ENCODE assay signal across 20 cellular contexts in the genomic region with DNA sequence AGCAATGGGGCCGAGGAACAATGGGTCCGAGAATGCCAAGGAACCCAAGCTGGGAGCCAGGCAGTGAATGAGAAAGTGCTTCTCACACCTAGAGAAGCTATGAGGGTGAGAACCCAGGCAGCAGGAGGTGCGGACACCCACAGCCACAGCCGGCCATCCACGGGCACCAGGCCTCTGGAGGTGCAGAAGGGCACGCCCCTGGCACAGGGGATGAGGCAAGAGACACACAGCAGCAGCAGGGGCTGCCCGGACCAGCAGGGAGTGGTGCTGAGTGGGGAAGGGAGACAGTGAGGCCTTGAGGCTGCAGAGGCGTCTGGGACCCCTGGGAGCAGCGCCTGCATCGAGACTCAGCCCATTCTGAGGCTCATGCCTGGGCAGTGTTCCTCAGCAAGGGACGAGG.
A peak's percentile ranks its signal among the peaks of the same experiment; 100 is the strongest.
DNase-seq lines count a peak whose midpoint lies in the region; ATAC-seq, FAIRE-seq and TF ChIP-seq lines count a peak whose summit lies in the region.
"Had no signal": no experiment of that assay in that cellular context is flagged by ENCODE, and none has a peak within 500 bp of the region (broad histone marks: within the 10 kb centered on the region; RNA-seq: fewer than 3 reads in every experiment).

No MANE protein-coding gene starts in this region.

- no peaks in the 10 kb centered on the region for H3K36me3 ChIP-seq in CD4-positive, CD25-positive, alpha-beta regulatory T cell (ENCODE audit: control insufficient read depth, insufficient read depth, low read length)
- no peaks in the 10 kb centered on the region; a peak in 1 of 3 replicates for H3K36me3 ChIP-seq in HEK293 (ENCODE audit: control insufficient read depth in 2 of 2, insufficient read depth in 1 of 2, low read length in 2 of 2)
- H3K36me3 ChIP-seq in endodermal cell (ENCODE audit: control insufficient read depth, insufficient read depth, low read length): peaks cover 6% of the 10 kb centered on the region
- no peaks in the 10 kb centered on the region for H3K36me3 ChIP-seq in testis (ENCODE audit: low read depth, missing control alignments)
- H3K36me3 ChIP-seq: MG63, SJSA1 had no signal

- 88 to 92% methylated on average over 9 to 11 of the region's 11 CpGs for WGBS in endodermal cell (ENCODE audit: insufficient coverage in 1 of 2, insufficient read length in 1 of 2), 2 experiments
- WGBS in testis, 2 donors: 90 to 100% methylated on average over 11 of the region's 11 CpGs

- DNase-seq in CD4-positive, CD25-positive, alpha-beta regulatory T cell: no peak
- DNase-seq in endodermal cell (no peak), nephron progenitor cell (no peak), testis (no peak), GM12891 (ENCODE audit: insufficient read length, low spot score) (no peak), SHP77 treated with DMSO at 0.1 percent for 48 hours (lab: John Stamatoyannopoulos, UW) (no peak), Right ventricle myocardium inferior (ENCODE audit: missing footprints) (no peak)
- DNase-seq: Calu3, GF-D8, Kasumi-1, MG63, NCI-H1048, NCI-H1436, NCI-H2029, NCI-H526 had no signal

- CTCF ChIA-PET in HEK293 (lab: Yijun Ruan, JAX): no interaction called here

- H3K4me3 Mint-ChIP-seq in CD4-positive, CD25-positive, alpha-beta regulatory T cell: no peak overlapping the region
- H3K4me3 Mint-ChIP-seq in endodermal cell (no peak overlapping the region), nephron progenitor cell (no peak overlapping the region)

- intact Hi-C loops in testis (cut with DNase I; ENCODE audit: low total_unique reads): no loop called here
- intact Hi-C loops in Right ventricle myocardium inferior (cut with DNase I): no loop called here

- H3K27ac Mint-ChIP-seq in CD4-positive, CD25-positive, alpha-beta regulatory T cell: peak overlapping the region; percentile 67 to 87 (median 84)
- peak overlapping the region; percentile 52 for H3K27ac Mint-ChIP-seq in endodermal cell
- peak overlapping the region; percentile 66 for H3K27ac Mint-ChIP-seq in nephron progenitor cell

- peaks cover 18% of the 10 kb centered on the region for H3K36me3 Mint-ChIP-seq in CD4-positive, CD25-positive, alpha-beta regulatory T cell
- H3K36me3 Mint-ChIP-seq in endodermal cell (ENCODE audit: low read depth): peaks cover 20% of the 10 kb centered on the region
- peaks cover 18% of the 10 kb centered on the region for H3K36me3 Mint-ChIP-seq in nephron progenitor cell (ENCODE audit: low read depth)

- no peaks in the 10 kb centered on the region for H3K9me3 ChIP-seq in CD4-positive, CD25-positive, alpha-beta regulatory T cell (ENCODE audit: control insufficient read depth in 2 of 2, low read length in 2 of 2)
- H3K9me3 ChIP-seq in HEK293 (ENCODE audit: control insufficient read depth, insufficient read depth, low read depth, low read length) (no peaks in the 10 kb centered on the region), endodermal cell (ENCODE audit: control insufficient read depth, low read length) (no peaks in the 10 kb centered on the region), testis (no peaks in the 10 kb centered on the region)
- H3K9me3 ChIP-seq: MG63, SJSA1 had no signal

- no peaks in the 10 kb centered on the region for H3K27me3 ChIP-seq in CD4-positive, CD25-positive, alpha-beta regulatory T cell (ENCODE audit: control insufficient read depth, insufficient read depth, low read length)
- no peaks in the 10 kb centered on the region for H3K27me3 ChIP-seq in endodermal cell (ENCODE audit: control insufficient read depth, insufficient read depth, low read length, poor library complexity, severe bottlenecking)
- H3K27me3 ChIP-seq in testis: no peaks in the 10 kb centered on the region
- H3K27me3 ChIP-seq: MG63, SJSA1 had no signal

- no peak overlapping the region for H3K27ac ChIP-seq in CD4-positive, CD25-positive, alpha-beta regulatory T cell (ENCODE audit: insufficient read depth, low read length, poor library complexity, severe bottlenecking)
- H3K27ac ChIP-seq in HEK293 (ENCODE audit: extremely low read depth, low read depth, low read length) (no peak overlapping the region), endodermal cell (ENCODE audit: low read depth, low read length) (no peak overlapping the region), testis (no peak overlapping the region)
- H3K27ac ChIP-seq: HL-60, SJSA1 had no signal

- no peak for ATAC-seq in CD4-positive, CD25-positive, alpha-beta regulatory T cell (ENCODE audit: low read depth in 2 of 2)
- no peak for ATAC-seq in Right ventricle myocardium inferior

- no peak for FAIRE-seq in GM12891 (lab: Jason Lieb, UNC)
- FAIRE-seq: H54 had no signal

- peaks cover 10 to 54% (median 20%) of the 10 kb centered on the region in 4 donors for H3K4me1 Mint-ChIP-seq in CD4-positive, CD25-positive, alpha-beta regulatory T cell
- H3K4me1 Mint-ChIP-seq in endodermal cell: peaks cover 3% of the 10 kb centered on the region
- peaks cover 71% of the 10 kb centered on the region for H3K4me1 Mint-ChIP-seq in nephron progenitor cell

- no peak overlapping the region for H3K4me3 ChIP-seq in CD4-positive, CD25-positive, alpha-beta regulatory T cell (ENCODE audit: low read depth, low read length)
- H3K4me3 ChIP-seq in HEK293 (ENCODE audit: low read depth, low read length) (no peak overlapping the region), endodermal cell (ENCODE audit: low read length) (no peak overlapping the region), testis (no peak overlapping the region)
- H3K4me3 ChIP-seq: MG63, SJSA1 had no signal

- no peak overlapping the region for H3K9ac ChIP-seq in endodermal cell (ENCODE audit: extremely low read depth, low read length, poor library complexity, severe bottlenecking)

- no peaks in the 10 kb centered on the region for H3K27me3 Mint-ChIP-seq in CD4-positive, CD25-positive, alpha-beta regulatory T cell
- no peaks in the 10 kb centered on the region for H3K27me3 Mint-ChIP-seq in endodermal cell (ENCODE audit: insufficient read depth)
- peaks cover 7% of the 10 kb centered on the region for H3K27me3 Mint-ChIP-seq in nephron progenitor cell (ENCODE audit: low read depth, poor library complexity)
- H3K27me3 Mint-ChIP-seq: IgD-negative memory B cell had no signal

- POLR2A ChIA-PET in HEK293 (lab: Yijun Ruan, JAX): no interaction called here

- peaks cover 18% of the 10 kb centered on the region for H3K4me1 ChIP-seq in CD4-positive, CD25-positive, alpha-beta regulatory T cell (ENCODE audit: control insufficient read depth, insufficient read depth, low read length, poor library complexity, severe bottlenecking)
- H3K4me1 ChIP-seq in HEK293 (ENCODE audit: control insufficient read depth, insufficient read depth, low read length) (no peaks in the 10 kb centered on the region), endodermal cell (ENCODE audit: control insufficient read depth, insufficient read depth, low read length) (no peaks in the 10 kb centered on the region), testis (peaks cover 20% of the 10 kb centered on the region)
- H3K4me1 ChIP-seq: SJSA1 had no signal

- no peak for TF ChIP-seq POLR2A in testis (IDR thresholded peaks at IDR 0.05)
- no peak for TF ChIP-seq POLR2A in GM12891 (IDR thresholded peaks at IDR 0.05; ENCODE audit: low read depth, low read length)

- H3K9me3 Mint-ChIP-seq in CD4-positive, CD25-positive, alpha-beta regulatory T cell: peaks cover 0 to 1% (median 0%) of the 10 kb centered on the region in 7 donors
- no peaks in the 10 kb centered on the region for H3K9me3 Mint-ChIP-seq in endodermal cell
- no peaks in the 10 kb centered on the region for H3K9me3 Mint-ChIP-seq in nephron progenitor cell

- TF ChIP-seq CTCF in HEK293 (tag by site-specific recombination; IDR thresholded peaks at IDR 0.05): no peak
- no peak for TF ChIP-seq CTCF in endodermal cell (conservative IDR thresholded peaks at IDR 0.05)
- no peak for TF ChIP-seq CTCF in nephron progenitor cell (IDR thresholded peaks at IDR 0.05)
- TF ChIP-seq CTCF in testis (IDR thresholded peaks at IDR 0.05): no peak

TF ChIP-seq in HEK293, 187 proteins besides CTCF, POLR2A, EP300 and RAD21:
- TF ChIP-seq ZIC2 (tag by site-specific recombination; IDR thresholded peaks at IDR 0.05): peak; percentile 78
- no peak for TF ChIP-seq OVOL3 (tag by site-specific recombination; IDR thresholded peaks at IDR 0.05)
TF ChIP-seq in HEK293: peak in this region for 1.

TF ChIP-seq in GM12891, 5 proteins besides CTCF, POLR2A, EP300 and RAD21:
- TF ChIP-seq SPI1 (IDR thresholded peaks at IDR 0.05; ENCODE audit: low read depth, low read length) (no peak), TAF1 (IDR thresholded peaks at IDR 0.05; ENCODE audit: low read depth, low read length) (no peak), PAX5 (IDR thresholded peaks at IDR 0.05; ENCODE audit: insufficient read depth, low read length, severe bottlenecking) (no peak), POLR2AphosphoS5 (IDR thresholded peaks at IDR 0.05; ENCODE audit: low read depth, low read length) (no peak), POU2F2 (IDR thresholded peaks at IDR 0.05; ENCODE audit: low read depth, low read length) (no peak)
